ENCODE assay signal across 33 cellular contexts in the genomic region with DNA sequence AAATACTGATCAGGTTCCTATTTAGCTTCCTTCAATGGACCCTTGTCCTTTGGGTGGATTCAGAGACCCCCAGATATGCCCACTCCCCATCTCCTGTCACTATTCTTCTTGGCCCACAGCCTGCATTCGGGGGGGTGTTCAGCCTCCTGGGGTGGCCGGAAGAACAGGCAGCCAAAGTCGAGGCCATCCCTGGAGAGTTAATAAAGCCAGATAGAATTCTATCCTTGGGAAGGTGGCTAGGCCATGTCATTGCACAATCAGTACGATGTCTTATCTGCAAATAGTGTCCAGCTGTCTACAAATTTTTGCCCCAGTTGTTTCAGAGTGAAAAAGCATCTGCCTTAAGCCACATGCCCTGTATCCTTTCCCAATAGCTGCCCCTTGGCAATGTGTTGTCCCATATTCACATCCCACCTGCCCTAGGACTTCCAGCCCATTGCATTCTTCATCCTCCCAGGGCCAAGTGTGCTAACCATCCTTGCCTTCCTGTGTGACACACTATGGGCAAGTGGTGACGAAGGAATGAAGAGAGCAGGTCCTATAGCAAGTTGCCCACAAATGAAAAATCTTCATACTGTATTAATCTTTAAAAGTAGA. TPM values are rescaled to one million over a fixed set of nuclear protein-coding genes. Genes with fewer than 3 reads are reported as not detected.
"Had no signal": no experiment of that assay in that cellular context is flagged by ENCODE, and none has a peak within 500 bp of the region (broad histone marks: within the 10 kb centered on the region; RNA-seq: fewer than 3 reads in every experiment).

No MANE protein-coding gene starts in this region.

- H3K4me3 Mint-ChIP-seq: activated B cell treated with CpG ODN at 0.5 μM for 24 hours; activated CD4-positive, alpha-beta memory T cell treated with anti-CD3 and anti-CD28 coated beads, Interleukin-2, amount 10 ng/mL, durations not matched to agents 7 days and 5 days; activated naive CD4-positive, alpha-beta T cell treated with anti-CD3 and anti-CD28 coated beads, Interleukin-2, amount 10 ng/mL, durations not matched to agents 7 days and 5 days; activated naive CD8-positive, alpha-beta T cell; activated naive CD8-positive, alpha-beta T cell treated with anti-CD3 and anti-CD28 coated beads, Interleukin-2, amount 50 U/mL, for 24 hours; activated T-cell treated with anti-CD3 and anti-CD28 coated beads, Interleukin-2, amount 50 U/mL, for 72 hours; brain had no signal

- H3K27ac ChIP-seq: Peyer's patch, VCaP had no signal

- H3K27ac Mint-ChIP-seq: activated B cell treated with CpG ODN at 0.5 μM for 24 hours; activated CD4-positive, alpha-beta memory T cell treated with anti-CD3 and anti-CD28 coated beads, Interleukin-2, amount 10 ng/mL, durations not matched to agents 7 days and 5 days; activated naive CD4-positive, alpha-beta T cell treated with anti-CD3 and anti-CD28 coated beads, Interleukin-2, amount 10 ng/mL, durations not matched to agents 7 days and 5 days; activated naive CD8-positive, alpha-beta T cell; activated naive CD8-positive, alpha-beta T cell treated with anti-CD3 and anti-CD28 coated beads, Interleukin-2, amount 50 U/mL, for 24 hours; activated T-cell treated with anti-CD3 and anti-CD28 coated beads, Interleukin-2, amount 50 U/mL, for 72 hours; brain had no signal

- DNase-seq: activated B cell treated with CpG ODN at 0.5 μM for 24 hours; activated CD4-positive, alpha-beta memory T cell treated with anti-CD3 and anti-CD28 coated beads, Interleukin-2, amount 10 ng/mL, durations not matched to agents 7 days and 5 days; activated CD4-positive, alpha-beta T cell treated with anti-CD3 and anti-CD28 coated beads for 4 hours; activated CD4-positive, CD25-positive, alpha-beta regulatory T cell treated with anti-CD3 and anti-CD28 coated beads, Interleukin-2, amount 50 U/mL, for 72 hours; activated naive CD4-positive, alpha-beta T cell treated with anti-CD3 and anti-CD28 coated beads, Interleukin-2, amount 10 ng/mL, durations not matched to agents 7 days and 5 days; activated naive CD8-positive, alpha-beta T cell treated with anti-CD3 and anti-CD28 coated beads, Interleukin-2, amount 50 U/mL, for 24 hours; activated T-cell treated with anti-CD3 and anti-CD28 coated beads, Interleukin-2, amount 50 U/mL, for 1 hour; activated T-cell treated with anti-CD3 and anti-CD28 coated beads, Interleukin-2, amount 50 U/mL, for 72 hours; anterior cingulate cortex; caudate nucleus; NCI-H1092 treated with DMSO at 0.1 percent for 48 hours; NCI-H1417; NCI-H146; NCI-H187; NCI-H2029 treated with DMSO at 0.1 percent for 48 hours; NCI-H2107; NCI-H2171; NCI-H510A; NCI-H526; NCI-H748 treated with DMSO at 0.1 percent for 48 hours; NK-92 treated with Interleukin-12 subunit alpha and Interleukin-12 subunit beta, amount 100 ng/mL, for 24 hours; PC-3; Peyer's patch; RPMI8226; SW 1271; T-helper 1 cell; T-helper 2 cell; T-helper 9 cell had no signal

- H3K4me1 Mint-ChIP-seq: brain had no signal

- H3K27me3 Mint-ChIP-seq: activated B cell treated with CpG ODN at 0.5 μM for 24 hours; activated CD4-positive, alpha-beta memory T cell treated with anti-CD3 and anti-CD28 coated beads, Interleukin-2, amount 10 ng/mL, durations not matched to agents 7 days and 5 days; activated naive CD8-positive, alpha-beta T cell; activated naive CD8-positive, alpha-beta T cell treated with anti-CD3 and anti-CD28 coated beads, Interleukin-2, amount 50 U/mL, for 24 hours had no signal

- FAIRE-seq: bronchial epithelial cell had no signal

- H3K4me1 ChIP-seq: Peyer's patch had no signal

- H3K27me3 ChIP-seq: Peyer's patch had no signal

- H3K36me3 ChIP-seq: Peyer's patch had no signal

- H3K36me3 Mint-ChIP-seq: activated naive CD4-positive, alpha-beta T cell treated with anti-CD3 and anti-CD28 coated beads, Interleukin-2, amount 10 ng/mL, durations not matched to agents 7 days and 5 days; brain had no signal

- ATAC-seq: activated naive CD8-positive, alpha-beta T cell treated with anti-CD3 and anti-CD28 coated beads, Interleukin-2, amount 50 U/mL, for 24 hours; activated T-cell treated with anti-CD3 and anti-CD28 coated beads, Interleukin-2, amount 50 U/mL, for 72 hours; PC-3 had no signal

- H3K4me3 ChIP-seq: Peyer's patch had no signal

RNA-seq across cellular contexts. Expression of gene CDNF, which starts 53.3 kb away (rescaled TPM):
- total RNA-seq: M059J had no signal
